Comparison of ENCODE assay signal across 1 cellular context in genomic region chr4:94519925-94520789, GRCh38.
TF ChIP-seq lines count a peak whose summit lies in the region.

No MANE protein-coding gene starts in this region.

TF ChIP-seq in HEK293, 187 proteins besides CTCF, POLR2A, EP300 and RAD21 (continued from another document):
- TF ChIP-seq PRDM6 (tag by site-specific recombination; IDR thresholded peaks at IDR 0.05): peak; percentile 49; the same call in 1 of the 2 replicates
